ENCODE assay signal across 9 cellular contexts in the genomic region with DNA sequence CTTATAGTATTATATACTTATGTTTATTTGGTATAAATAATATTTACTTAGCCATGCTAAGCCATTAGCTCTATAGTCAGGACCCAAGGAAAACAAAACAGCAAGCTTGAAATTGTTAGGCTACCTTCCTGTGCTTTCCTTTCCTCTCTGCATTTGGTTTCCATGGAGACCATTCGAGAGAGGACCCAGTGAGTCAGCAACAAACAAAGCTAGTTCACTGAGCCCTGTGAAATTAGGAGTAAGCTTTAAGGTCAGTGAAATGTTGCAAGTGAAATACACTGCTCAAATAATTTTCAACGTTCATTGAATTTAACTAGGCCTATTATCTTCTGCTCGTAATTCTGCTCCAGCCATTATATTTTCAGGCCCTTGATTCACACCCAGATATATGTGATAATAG. TPM values are rescaled to one million over a fixed set of nuclear protein-coding genes. Genes with fewer than 3 reads are reported as not detected.
DNase-seq lines count a peak whose midpoint lies in the region; ATAC-seq and TF ChIP-seq lines count a peak whose summit lies in the region.
"Had no signal": no experiment of that assay in that cellular context is flagged by ENCODE, and none has a peak within 500 bp of the region (broad histone marks: within the 10 kb centered on the region; RNA-seq: fewer than 3 reads in every experiment).

No MANE protein-coding gene starts in this region.

- no peak overlapping the region for H3K27ac Mint-ChIP-seq in CD4-positive, alpha-beta T cell

- H3K27me3 Mint-ChIP-seq in CD4-positive, alpha-beta T cell = no peaks in the 10 kb centered on the region

- H3K27me3 ChIP-seq in WERI-Rb-1 (ENCODE audit: insufficient read depth, low read depth, severe bottlenecking) (no peaks in the 10 kb centered on the region), prostate gland (replicated peaks; ENCODE audit: insufficient read depth) (no peaks in the 10 kb centered on the region)
- peaks cover 4% of the 10 kb centered on the region for H3K27me3 ChIP-seq in CD4-positive, alpha-beta T cell (ENCODE audit: control insufficient read depth, insufficient read depth, low read length)

- intact Hi-C loops in prostate gland (cut with DNase I) = no loop called here
- intact Hi-C loops in CD4-positive, alpha-beta T cell (cut with DNase I, micrococcal nuclease) = no loop called here

- 4% methylated on average over 3 of the region's 3 CpGs for WGBS in prostate gland

- H3K4me3 Mint-ChIP-seq in CD4-positive, alpha-beta T cell = no peak overlapping the region

- no peak overlapping the region for H3K4me3 ChIP-seq in skeletal muscle cell (ENCODE audit: low read depth, low read length)
- no peak overlapping the region for H3K4me3 ChIP-seq in WERI-Rb-1 (ENCODE audit: low read depth, low read length)
- H3K4me3 ChIP-seq in prostate gland = no peak overlapping the region

- no peak for TF ChIP-seq POLR2A in prostate gland (IDR thresholded peaks at IDR 0.05)

- no peaks in the 10 kb centered on the region for H3K36me3 Mint-ChIP-seq in CD4-positive, alpha-beta T cell (ENCODE audit: low read depth)

- POLR2A ChIA-PET in CD4-positive, alpha-beta T cell (lab: Charles Lee) = no interaction called here

- no peaks in the 10 kb centered on the region for H3K9me3 ChIP-seq in WERI-Rb-1 (ENCODE audit: severe bottlenecking)
- no peaks in the 10 kb centered on the region for H3K9me3 ChIP-seq in prostate gland
- H3K9me3 ChIP-seq in CD4-positive, alpha-beta T cell (ENCODE audit: control insufficient read depth, low read length) = no peaks in the 10 kb centered on the region

- ATAC-seq in CD4-positive, alpha-beta T cell (ENCODE audit: poor library complexity) = no peak

- H3K4me1 ChIP-seq in prostate gland (replicated peaks) = no peaks in the 10 kb centered on the region

- peak; percentile 2 for DNase-seq in NCI-H146 (lab: John Stamatoyannopoulos, UW)
- no peak for DNase-seq in NCI-H146 treated with DMSO at 0.1 percent for 48 hours (lab: John Stamatoyannopoulos, UW; ENCODE audit: unreplicated experiment)
- peak; percentile 72 for DNase-seq in NCI-H526 treated with DMSO at 0.1 percent for 48 hours (lab: John Stamatoyannopoulos, UW)
- peak; percentile 88 for DNase-seq in fibroblast of peridontal ligament (ENCODE audit: extremely low read depth)
- DNase-seq in skeletal muscle cell (ENCODE audit: low read depth) = peak; percentile 49
- no peak for DNase-seq in WERI-Rb-1
- DNase-seq in prostate gland (ENCODE audit: low spot score) = no peak
- no peak for DNase-seq in CD4-positive, alpha-beta T cell
- DNase-seq: posterior cingulate gyrus had no signal

- no peaks in the 10 kb centered on the region for H3K9me3 Mint-ChIP-seq in CD4-positive, alpha-beta T cell

- no peak for TF ChIP-seq CTCF in WERI-Rb-1 (IDR thresholded peaks at IDR 0.05; ENCODE audit: low read depth, low read length)
- no peak for TF ChIP-seq CTCF in prostate gland (IDR thresholded peaks at IDR 0.05)
- TF ChIP-seq CTCF in CD4-positive, alpha-beta T cell (IDR thresholded peaks at IDR 0.05) = no peak

- no peak overlapping the region for H3K27ac ChIP-seq in WERI-Rb-1
- no peak overlapping the region for H3K27ac ChIP-seq in prostate gland
- H3K27ac ChIP-seq in CD4-positive, alpha-beta T cell (ENCODE audit: low read depth, low read length) = no peak overlapping the region

- H3K36me3 ChIP-seq in WERI-Rb-1 = no peaks in the 10 kb centered on the region
- no peaks in the 10 kb centered on the region for H3K36me3 ChIP-seq in prostate gland

- CTCF ChIA-PET in CD4-positive, alpha-beta T cell (lab: Charles Lee) = no interaction called here

- no peaks in the 10 kb centered on the region for H3K4me1 Mint-ChIP-seq in CD4-positive, alpha-beta T cell (ENCODE audit: low read depth)

RNA-seq across cellular contexts. Expression of a gene that starts 9.1 kb away (rescaled TPM):
- not detected for total RNA-seq in prostate gland
- not detected for total RNA-seq in CD4-positive, alpha-beta T cell

RNA-seq across cellular contexts. Expression of a gene that starts 58.8 kb away (rescaled TPM):
- 10 to 100 TPM; 23.3 to 28.9 TPM for total RNA-seq in prostate gland
- 1 to 10 TPM; 5.1 to 5.6 TPM for total RNA-seq in CD4-positive, alpha-beta T cell

Comparison
In these comparisons a context has a peak if more than half of its experiments do, and no peak if none do; other contexts are left out.
1. DNase-seq: peak in NCI-H146 (single experiment), NCI-H526 treated with DMSO at 0.1 percent for 48 hours (single experiment), fibroblast of peridontal ligament (single experiment) and skeletal muscle cell (single experiment); none in NCI-H146 treated with DMSO at 0.1 percent for 48 hours (single experiment), WERI-Rb-1 (single experiment), prostate gland (single experiment) and CD4-positive, alpha-beta T cell (0 of 10).